1 cellular context compared by ENCODE assay signal in the genomic region with DNA sequence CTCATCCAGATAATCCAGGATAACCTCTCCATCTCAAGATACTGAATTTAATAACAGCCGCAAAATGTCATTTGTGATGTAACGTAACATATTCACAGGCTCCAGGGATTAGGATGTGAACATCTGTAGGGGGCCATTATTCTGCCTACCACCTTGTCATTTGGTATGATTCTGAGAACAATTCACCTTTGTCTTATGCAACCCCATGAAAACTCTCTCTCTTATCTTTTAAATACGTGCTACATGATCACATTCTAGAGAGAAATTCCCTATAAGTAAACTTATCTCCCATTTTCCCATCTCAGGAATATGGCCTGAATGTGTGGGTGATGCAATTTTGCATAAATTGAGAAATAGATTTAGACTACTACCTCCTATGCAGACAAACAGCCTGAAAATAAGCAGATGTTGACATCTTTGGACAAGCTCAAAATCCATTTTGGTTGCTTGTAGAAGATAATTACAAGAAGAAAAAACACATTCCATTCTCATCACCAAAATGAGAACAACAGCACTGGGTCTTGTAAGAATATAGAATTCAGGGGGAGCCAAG.
TF ChIP-seq lines count a peak whose summit lies in the region.

No MANE protein-coding gene starts in this region.

TF ChIP-seq in K562, 482 proteins besides CTCF, POLR2A, EP300 and RAD21 (continued from another document and continues in another):
- TF ChIP-seq NR2C1 (IDR thresholded peaks at IDR 0.05), result no peak
- peak; percentile 38; the same call in 1 of the 2 replicates for TF ChIP-seq NR2C1 (tag; IDR thresholded peaks at IDR 0.05)
- TF ChIP-seq RHOXF2B (CRISPR knock-in tag; conservative IDR thresholded peaks at IDR 0.05), result no peak
- no peak for TF ChIP-seq RFX5 (IDR thresholded peaks at IDR 0.05; ENCODE audit: low read depth, low read length)
- TF ChIP-seq ZNF717 (CRISPR knock-in tag; IDR thresholded peaks at IDR 0.05), result no peak
- no peak for TF ChIP-seq KDM5B (IDR thresholded peaks at IDR 0.05; ENCODE audit: insufficient replicate concordance, low read depth, low read length)
- no peak for TF ChIP-seq SUPT5H (IDR thresholded peaks at IDR 0.05)
- TF ChIP-seq PML (IDR thresholded peaks at IDR 0.05; ENCODE audit: low read length), result no peak
- TF ChIP-seq BACH1 (tag; IDR thresholded peaks at IDR 0.05), result no peak
- TF ChIP-seq, protein P1, sequence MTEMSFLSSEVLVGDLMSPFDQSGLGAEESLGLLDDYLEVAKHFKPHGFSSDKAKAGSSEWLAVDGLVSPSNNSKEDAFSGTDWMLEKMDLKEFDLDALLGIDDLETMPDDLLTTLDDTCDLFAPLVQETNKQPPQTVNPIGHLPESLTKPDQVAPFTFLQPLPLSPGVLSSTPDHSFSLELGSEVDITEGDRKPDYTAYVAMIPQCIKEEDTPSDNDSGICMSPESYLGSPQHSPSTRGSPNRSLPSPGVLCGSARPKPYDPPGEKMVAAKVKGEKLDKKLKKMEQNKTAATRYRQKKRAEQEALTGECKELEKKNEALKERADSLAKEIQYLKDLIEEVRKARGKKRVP (CRISPR knock-in tag; IDR thresholded peaks at IDR 0.05), result 0 out of 2 replicates have a peak, but pooled peaks have one; percentile 46
- TF ChIP-seq, protein P2, sequence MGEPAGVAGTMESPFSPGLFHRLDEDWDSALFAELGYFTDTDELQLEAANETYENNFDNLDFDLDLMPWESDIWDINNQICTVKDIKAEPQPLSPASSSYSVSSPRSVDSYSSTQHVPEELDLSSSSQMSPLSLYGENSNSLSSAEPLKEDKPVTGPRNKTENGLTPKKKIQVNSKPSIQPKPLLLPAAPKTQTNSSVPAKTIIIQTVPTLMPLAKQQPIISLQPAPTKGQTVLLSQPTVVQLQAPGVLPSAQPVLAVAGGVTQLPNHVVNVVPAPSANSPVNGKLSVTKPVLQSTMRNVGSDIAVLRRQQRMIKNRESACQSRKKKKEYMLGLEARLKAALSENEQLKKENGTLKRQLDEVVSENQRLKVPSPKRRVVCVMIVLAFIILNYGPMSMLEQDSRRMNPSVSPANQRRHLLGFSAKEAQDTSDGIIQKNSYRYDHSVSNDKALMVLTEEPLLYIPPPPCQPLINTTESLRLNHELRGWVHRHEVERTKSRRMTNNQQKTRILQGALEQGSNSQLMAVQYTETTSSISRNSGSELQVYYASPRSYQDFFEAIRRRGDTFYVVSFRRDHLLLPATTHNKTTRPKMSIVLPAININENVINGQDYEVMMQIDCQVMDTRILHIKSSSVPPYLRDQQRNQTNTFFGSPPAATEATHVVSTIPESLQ (CRISPR knock-in tag; IDR thresholded peaks at IDR 0.05), result no peak
- no peak for TF ChIP-seq HDAC2 (IDR thresholded peaks at IDR 0.05)
- TF ChIP-seq, protein P3, sequence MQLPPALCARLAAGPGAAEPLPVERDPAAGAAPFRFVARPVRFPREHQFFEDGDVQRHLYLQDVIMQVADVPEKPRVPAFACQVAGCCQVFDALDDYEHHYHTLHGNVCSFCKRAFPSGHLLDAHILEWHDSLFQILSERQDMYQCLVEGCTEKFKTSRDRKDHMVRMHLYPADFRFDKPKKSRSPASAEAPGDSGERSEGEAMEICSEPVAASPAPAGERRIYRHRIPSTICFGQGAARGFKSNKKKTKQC (CRISPR knock-in tag; IDR thresholded peaks at IDR 0.05), result no peak
- TF ChIP-seq ZNF24 (IDR thresholded peaks at IDR 0.05), result no peak
- TF ChIP-seq, protein P4, sequence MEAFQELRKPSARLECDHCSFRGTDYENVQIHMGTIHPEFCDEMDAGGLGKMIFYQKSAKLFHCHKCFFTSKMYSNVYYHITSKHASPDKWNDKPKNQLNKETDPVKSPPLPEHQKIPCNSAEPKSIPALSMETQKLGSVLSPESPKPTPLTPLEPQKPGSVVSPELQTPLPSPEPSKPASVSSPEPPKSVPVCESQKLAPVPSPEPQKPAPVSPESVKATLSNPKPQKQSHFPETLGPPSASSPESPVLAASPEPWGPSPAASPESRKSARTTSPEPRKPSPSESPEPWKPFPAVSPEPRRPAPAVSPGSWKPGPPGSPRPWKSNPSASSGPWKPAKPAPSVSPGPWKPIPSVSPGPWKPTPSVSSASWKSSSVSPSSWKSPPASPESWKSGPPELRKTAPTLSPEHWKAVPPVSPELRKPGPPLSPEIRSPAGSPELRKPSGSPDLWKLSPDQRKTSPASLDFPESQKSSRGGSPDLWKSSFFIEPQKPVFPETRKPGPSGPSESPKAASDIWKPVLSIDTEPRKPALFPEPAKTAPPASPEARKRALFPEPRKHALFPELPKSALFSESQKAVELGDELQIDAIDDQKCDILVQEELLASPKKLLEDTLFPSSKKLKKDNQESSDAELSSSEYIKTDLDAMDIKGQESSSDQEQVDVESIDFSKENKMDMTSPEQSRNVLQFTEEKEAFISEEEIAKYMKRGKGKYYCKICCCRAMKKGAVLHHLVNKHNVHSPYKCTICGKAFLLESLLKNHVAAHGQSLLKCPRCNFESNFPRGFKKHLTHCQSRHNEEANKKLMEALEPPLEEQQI (IDR thresholded peaks at IDR 0.05), result no peak
- no peak for TF ChIP-seq TCF7L2 (IDR thresholded peaks at IDR 0.05; ENCODE audit: low read depth, low read length)
- TF ChIP-seq ZBTB7A (IDR thresholded peaks at IDR 0.05; ENCODE audit: borderline replicate concordance, control insufficient read depth, low read depth, low read length), result no peak
- no peak for TF ChIP-seq YBX1 (IDR thresholded peaks at IDR 0.05)
- TF ChIP-seq NONO (IDR thresholded peaks at IDR 0.05; ENCODE audit: low read depth in 2 of 2, low read length in 1 of 2), result no peak
- no peak for TF ChIP-seq XRCC3 (IDR thresholded peaks at IDR 0.05)
- TF ChIP-seq, protein P5, sequence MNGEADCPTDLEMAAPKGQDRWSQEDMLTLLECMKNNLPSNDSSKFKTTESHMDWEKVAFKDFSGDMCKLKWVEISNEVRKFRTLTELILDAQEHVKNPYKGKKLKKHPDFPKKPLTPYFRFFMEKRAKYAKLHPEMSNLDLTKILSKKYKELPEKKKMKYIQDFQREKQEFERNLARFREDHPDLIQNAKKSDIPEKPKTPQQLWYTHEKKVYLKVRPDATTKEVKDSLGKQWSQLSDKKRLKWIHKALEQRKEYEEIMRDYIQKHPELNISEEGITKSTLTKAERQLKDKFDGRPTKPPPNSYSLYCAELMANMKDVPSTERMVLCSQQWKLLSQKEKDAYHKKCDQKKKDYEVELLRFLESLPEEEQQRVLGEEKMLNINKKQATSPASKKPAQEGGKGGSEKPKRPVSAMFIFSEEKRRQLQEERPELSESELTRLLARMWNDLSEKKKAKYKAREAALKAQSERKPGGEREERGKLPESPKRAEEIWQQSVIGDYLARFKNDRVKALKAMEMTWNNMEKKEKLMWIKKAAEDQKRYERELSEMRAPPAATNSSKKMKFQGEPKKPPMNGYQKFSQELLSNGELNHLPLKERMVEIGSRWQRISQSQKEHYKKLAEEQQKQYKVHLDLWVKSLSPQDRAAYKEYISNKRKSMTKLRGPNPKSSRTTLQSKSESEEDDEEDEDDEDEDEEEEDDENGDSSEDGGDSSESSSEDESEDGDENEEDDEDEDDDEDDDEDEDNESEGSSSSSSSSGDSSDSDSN (IDR thresholded peaks at IDR 0.05; ENCODE audit: borderline replicate concordance in 1 of 2, low read depth in 2 of 2, low read length in 2 of 2), result no peak
- TF ChIP-seq IFI16 (CRISPR knock-in tag; IDR thresholded peaks at IDR 0.05), result no peak
- no peak for TF ChIP-seq ZNF253 (CRISPR knock-in tag; conservative IDR thresholded peaks at IDR 0.05)
- TF ChIP-seq NFRKB (IDR thresholded peaks at IDR 0.05; ENCODE audit: low read depth), result no peak
- TF ChIP-seq, protein P6, sequence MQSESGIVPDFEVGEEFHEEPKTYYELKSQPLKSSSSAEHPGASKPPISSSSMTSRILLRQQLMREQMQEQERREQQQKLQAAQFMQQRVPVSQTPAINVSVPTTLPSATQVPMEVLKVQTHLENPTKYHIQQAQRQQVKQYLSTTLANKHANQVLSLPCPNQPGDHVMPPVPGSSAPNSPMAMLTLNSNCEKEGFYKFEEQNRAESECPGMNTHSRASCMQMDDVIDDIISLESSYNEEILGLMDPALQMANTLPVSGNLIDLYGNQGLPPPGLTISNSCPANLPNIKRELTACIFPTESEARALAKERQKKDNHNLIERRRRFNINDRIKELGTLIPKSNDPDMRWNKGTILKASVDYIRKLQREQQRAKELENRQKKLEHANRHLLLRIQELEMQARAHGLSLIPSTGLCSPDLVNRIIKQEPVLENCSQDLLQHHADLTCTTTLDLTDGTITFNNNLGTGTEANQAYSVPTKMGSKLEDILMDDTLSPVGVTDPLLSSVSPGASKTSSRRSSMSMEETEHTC (IDR thresholded peaks at IDR 0.05), result no peak
- TF ChIP-seq, protein P7, sequence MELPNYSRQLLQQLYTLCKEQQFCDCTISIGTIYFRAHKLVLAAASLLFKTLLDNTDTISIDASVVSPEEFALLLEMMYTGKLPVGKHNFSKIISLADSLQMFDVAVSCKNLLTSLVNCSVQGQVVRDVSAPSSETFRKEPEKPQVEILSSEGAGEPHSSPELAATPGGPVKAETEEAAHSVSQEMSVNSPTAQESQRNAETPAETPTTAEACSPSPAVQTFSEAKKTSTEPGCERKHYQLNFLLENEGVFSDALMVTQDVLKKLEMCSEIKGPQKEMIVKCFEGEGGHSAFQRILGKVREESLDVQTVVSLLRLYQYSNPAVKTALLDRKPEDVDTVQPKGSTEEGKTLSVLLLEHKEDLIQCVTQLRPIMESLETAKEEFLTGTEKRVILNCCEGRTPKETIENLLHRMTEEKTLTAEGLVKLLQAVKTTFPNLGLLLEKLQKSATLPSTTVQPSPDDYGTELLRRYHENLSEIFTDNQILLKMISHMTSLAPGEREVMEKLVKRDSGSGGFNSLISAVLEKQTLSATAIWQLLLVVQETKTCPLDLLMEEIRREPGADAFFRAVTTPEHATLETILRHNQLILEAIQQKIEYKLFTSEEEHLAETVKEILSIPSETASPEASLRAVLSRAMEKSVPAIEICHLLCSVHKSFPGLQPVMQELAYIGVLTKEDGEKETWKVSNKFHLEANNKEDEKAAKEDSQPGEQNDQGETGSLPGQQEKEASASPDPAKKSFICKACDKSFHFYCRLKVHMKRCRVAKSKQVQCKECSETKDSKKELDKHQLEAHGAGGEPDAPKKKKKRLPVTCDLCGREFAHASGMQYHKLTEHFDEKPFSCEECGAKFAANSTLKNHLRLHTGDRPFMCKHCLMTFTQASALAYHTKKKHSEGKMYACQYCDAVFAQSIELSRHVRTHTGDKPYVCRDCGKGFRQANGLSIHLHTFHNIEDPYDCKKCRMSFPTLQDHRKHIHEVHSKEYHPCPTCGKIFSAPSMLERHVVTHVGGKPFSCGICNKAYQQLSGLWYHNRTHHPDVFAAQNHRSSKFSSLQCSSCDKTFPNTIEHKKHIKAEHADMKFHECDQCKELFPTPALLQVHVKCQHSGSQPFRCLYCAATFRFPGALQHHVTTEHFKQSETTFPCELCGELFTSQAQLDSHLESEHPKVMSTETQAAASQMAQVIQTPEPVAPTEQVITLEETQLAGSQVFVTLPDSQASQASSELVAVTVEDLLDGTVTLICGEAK (IDR thresholded peaks at IDR 0.05), result no peak
- TF ChIP-seq, protein P7 (CRISPR knock-in tag; IDR thresholded peaks at IDR 0.05), result no peak
- TF ChIP-seq MYNN (IDR thresholded peaks at IDR 0.05), result no peak
- TF ChIP-seq MYNN (CRISPR knock-in tag; IDR thresholded peaks at IDR 0.05), result no peak
- peak; percentile 73 for TF ChIP-seq ZNF175 (CRISPR knock-in tag; IDR thresholded peaks at IDR 0.05; ENCODE audit: low read depth)
- TF ChIP-seq, protein P8, sequence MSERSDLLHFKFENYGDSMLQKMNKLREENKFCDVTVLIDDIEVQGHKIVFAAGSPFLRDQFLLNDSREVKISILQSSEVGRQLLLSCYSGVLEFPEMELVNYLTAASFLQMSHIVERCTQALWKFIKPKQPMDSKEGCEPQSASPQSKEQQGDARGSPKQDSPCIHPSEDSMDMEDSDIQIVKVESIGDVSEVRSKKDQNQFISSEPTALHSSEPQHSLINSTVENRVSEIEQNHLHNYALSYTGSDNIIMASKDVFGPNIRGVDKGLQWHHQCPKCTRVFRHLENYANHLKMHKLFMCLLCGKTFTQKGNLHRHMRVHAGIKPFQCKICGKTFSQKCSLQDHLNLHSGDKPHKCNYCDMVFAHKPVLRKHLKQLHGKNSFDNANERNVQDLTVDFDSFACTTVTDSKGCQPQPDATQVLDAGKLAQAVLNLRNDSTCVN (CRISPR knock-in tag; IDR thresholded peaks at IDR 0.05), result no peak
- no peak for TF ChIP-seq TAF7 (tag; IDR thresholded peaks at IDR 0.05)
- no peak for TF ChIP-seq ZSCAN32 (CRISPR knock-in tag; IDR thresholded peaks at IDR 0.05)
- TF ChIP-seq, protein P9, sequence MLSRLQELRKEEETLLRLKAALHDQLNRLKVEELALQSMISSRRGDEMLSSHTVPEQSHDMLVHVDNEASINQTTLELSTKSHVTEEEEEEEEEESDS (CRISPR knock-in tag; IDR thresholded peaks at IDR 0.05), result no peak
- peak; percentile 45; the same call in 1 of the 2 replicates for TF ChIP-seq ATF7 (IDR thresholded peaks at IDR 0.05)
- no peak for TF ChIP-seq CHD2 (IDR thresholded peaks at IDR 0.05; ENCODE audit: low read depth, low read length)
- TF ChIP-seq ZNF239 (CRISPR knock-in tag; IDR thresholded peaks at IDR 0.05), result no peak
- TF ChIP-seq POLR2H (tag; IDR thresholded peaks at IDR 0.05; ENCODE audit: low read depth), result peak; percentile 34; the same call in 1 of the 2 replicates
- TF ChIP-seq ZNF3 (CRISPR knock-in tag; IDR thresholded peaks at IDR 0.05), result no peak
- TF ChIP-seq GATA2 (CRISPR knock-in tag; IDR thresholded peaks at IDR 0.05), result no peak
- TF ChIP-seq ZNF41 (CRISPR knock-in tag; conservative IDR thresholded peaks at IDR 0.05), result no peak
